Comparison of ENCODE assay signal across 8 cellular contexts in genomic region chr15:74695597-74696397, GRCh38. TPM values are rescaled to one million over a fixed set of nuclear protein-coding genes. Genes with fewer than 3 reads are reported as not detected.
DNase-seq lines count a peak whose midpoint lies in the region; ATAC-seq and FAIRE-seq lines count a peak whose summit lies in the region.

Gene EDC3 (minus strand): TSS chr15:74696024. CDS start chr15:74675124, 20,900 bp downstream.

- H3K9ac ChIP-seq in neuronal stem cell (ENCODE audit: low read depth, low read length, poor library complexity) (peak within 1 kb of the TSS; percentile 95), subcutaneous abdominal adipose tissue (ENCODE audit: low read length in 5 of 5) (peak within 1 kb of the TSS; percentile 66 to 99 (median 93))

- no peak for FAIRE-seq in frontal cortex (lab: Jason Lieb, UNC)

- no peak within 1 kb of the TSS for H2BK120ac ChIP-seq in neuronal stem cell (ENCODE audit: low read depth, low read length)

- H3K9me3 ChIP-seq in MG63: no peaks in the 10 kb centered on the region
- H3K9me3 ChIP-seq in neuronal stem cell (replicated peaks in 1 of 2; ENCODE audit: control insufficient read depth in 2 of 2, insufficient read depth in 1 of 2, low read depth in 1 of 2, low read length in 2 of 2): no peaks in the 10 kb centered on the region
- no peaks in the 10 kb centered on the region for H3K9me3 ChIP-seq in subcutaneous abdominal adipose tissue (ENCODE audit: control insufficient read depth in 5 of 5, low read length in 5 of 5)

- peak within 1 kb of the TSS; percentile 64 for H2AK5ac ChIP-seq in neuronal stem cell (ENCODE audit: low read depth, low read length)

- H3K36me3 ChIP-seq in MG63 (peaks cover 4% of the 10 kb centered on the region; the same call in 1 of the 2 replicates), neuronal stem cell (replicated peaks in 1 of 2; ENCODE audit: control insufficient read depth in 2 of 2, insufficient read depth in 2 of 2, low read length in 2 of 2) (peaks cover 0 to 6% of the 10 kb centered on the region in 2 donors), subcutaneous abdominal adipose tissue (ENCODE audit: control insufficient read depth in 5 of 5, insufficient read depth in 5 of 5, low read length in 5 of 5) (no peaks in the 10 kb centered on the region)

- H3K79me1 ChIP-seq in neuronal stem cell (ENCODE audit: low read depth, low read length): no peaks in the 10 kb centered on the region

- peak; percentile 7 for DNase-seq in DMS153 (lab: John Stamatoyannopoulos, UW)
- peak; percentile 88 for DNase-seq in MG63
- peak; percentile 87 for DNase-seq in SK-MEL-5 (ENCODE audit: low read depth, low spot score)
- DNase-seq in activated naive CD4-positive, alpha-beta T cell treated with Interleukin-2 at 50 U/mL for 16 hours: peak; percentile 89
- peak; percentile 71 to 90 for DNase-seq in frontal cortex (ENCODE audit: low spot score in 2 of 2)
- peak; percentile 87 for DNase-seq in neuronal stem cell (ENCODE audit: low spot score)

- H2AFZ ChIP-seq in neuronal stem cell (ENCODE audit: low read length): peak within 1 kb of the TSS; percentile 95

- peak; percentile 76 for ATAC-seq in GM21786 (IDR thresholded peaks at IDR 0.05; ENCODE audit: unreplicated experiment)

- peak within 1 kb of the TSS; percentile 2 for H3K27ac ChIP-seq in neuronal stem cell (replicated peaks; ENCODE audit: low read length)
- peak within 1 kb of the TSS; percentile 74 for H3K27ac ChIP-seq in subcutaneous abdominal adipose tissue (ENCODE audit: low read depth, low read length)

- peak within 1 kb of the TSS; percentile 83 for H3K23ac ChIP-seq in neuronal stem cell (ENCODE audit: low read depth, low read length, poor library complexity)

- no CpG with 5 or more reads among the region's 46 CpGs for WGBS in neuronal stem cell (ENCODE audit: extremely low coverage in 2 of 2, insufficient read length in 2 of 2, insufficient replicate concordance in 1 of 2), 2 donors

- H2BK5ac ChIP-seq in neuronal stem cell (ENCODE audit: low read length): no peak within 1 kb of the TSS

- H3K14ac ChIP-seq in neuronal stem cell (ENCODE audit: low read length): peak within 1 kb of the TSS; percentile 79

- no peak within 1 kb of the TSS for H4K91ac ChIP-seq in neuronal stem cell (ENCODE audit: low read depth, low read length, poor library complexity)

- in situ Hi-C loops in SK-MEL-5 (cut with HindIII; ENCODE audit: low pct_unique_long_range_greater_than_20kb, low sequenced_read_pairs): no loop called here

- no peaks in the 10 kb centered on the region for H3K27me3 ChIP-seq in MG63
- H3K27me3 ChIP-seq in neuronal stem cell (ENCODE audit: control insufficient read depth in 3 of 3, insufficient read depth in 3 of 3, low read depth in 1 of 3, low read length in 3 of 3): no peaks in the 10 kb centered on the region
- no peaks in the 10 kb centered on the region for H3K27me3 ChIP-seq in subcutaneous abdominal adipose tissue (ENCODE audit: control insufficient read depth in 5 of 5, insufficient read depth in 4 of 5, low read length in 5 of 5)

- H2BK12ac ChIP-seq in neuronal stem cell (ENCODE audit: low read length): no peak within 1 kb of the TSS

- no peak within 1 kb of the TSS for H3K4ac ChIP-seq in neuronal stem cell (ENCODE audit: low read length)

- peak within 1 kb of the TSS; percentile 98 for H4K8ac ChIP-seq in neuronal stem cell (ENCODE audit: low read depth, low read length)

- peak within 1 kb of the TSS; percentile 63 for H2BK15ac ChIP-seq in neuronal stem cell (ENCODE audit: low read length)

- H3K4me2 ChIP-seq in neuronal stem cell (ENCODE audit: insufficient read depth, low read length, poor library complexity, severe bottlenecking): peak within 1 kb of the TSS; percentile 82

- H3K4me1 ChIP-seq in neuronal stem cell (ENCODE audit: control insufficient read depth in 2 of 2, insufficient read depth in 1 of 2, low read depth in 1 of 2, low read length in 2 of 2): peaks cover 0 to 7% of the 10 kb centered on the region in 2 donors
- H3K4me1 ChIP-seq in subcutaneous abdominal adipose tissue (ENCODE audit: control insufficient read depth in 5 of 5, insufficient read depth in 5 of 5, low read length in 5 of 5): peaks cover 5 to 26% (median 22%) of the 10 kb centered on the region in 5 donors

- H3K18ac ChIP-seq in neuronal stem cell (ENCODE audit: low read length): peak within 1 kb of the TSS; percentile 95

- H3K4me3 ChIP-seq in MG63: peak within 1 kb of the TSS; percentile 74
- H3K4me3 ChIP-seq in neuronal stem cell (ENCODE audit: low read length in 2 of 2): peak within 1 kb of the TSS; percentile 81 to 97
- peak within 1 kb of the TSS; percentile 92 to 98 (median 97) for H3K4me3 ChIP-seq in subcutaneous abdominal adipose tissue (ENCODE audit: low read depth in 1 of 5, low read length in 5 of 5)

RNA-seq across cellular contexts. Expression of gene EDC3, which starts in this region (rescaled TPM):
- 18.2 and 22.1 TPM in 2 replicates for total RNA-seq in MG63 (2014; rRNA removed; shearing (Covaris generic); ENCODE audit: low replicate concordance)
- 6.8 and 10.2 TPM in 2 replicates for total RNA-seq in SK-MEL-5 (2014; rRNA removed; shearing (Covaris generic))
- polyA plus RNA-seq in SK-MEL-5 (2015; cell fraction: cytosol; rRNA removed): 31.2 and 39.5 TPM in 2 replicates
- polyA plus RNA-seq in SK-MEL-5 (2015; cell fraction: nucleus; rRNA removed): 49.9 and 66.7 TPM in 2 replicates
- total RNA-seq in frontal cortex: 12.2 TPM
- 31.9 TPM for polyA plus RNA-seq in neuronal stem cell (2013, experiment 1 of 2)
- 30.1 TPM for polyA plus RNA-seq in neuronal stem cell (2013, experiment 2 of 2)

Comparison
In these comparisons a context has a peak if more than half of its experiments do, and no peak if none do; other contexts are left out.
1. Peak in every context shown above with its lines: DNase-seq, ATAC-seq, H3K4me3 ChIP-seq and H3K27ac ChIP-seq.
2. DNase-seq: peak in every context shown above with its lines; median percentile 89 in activated naive CD4-positive, alpha-beta T cell treated with Interleukin-2 at 50 U/mL for 16 hours; 88 in MG63; 87 in SK-MEL-5; 87 in neuronal stem cell; 80 in frontal cortex; 7 in DMS153.